ENCODE assay signal across 8 cellular contexts in the genomic region with DNA sequence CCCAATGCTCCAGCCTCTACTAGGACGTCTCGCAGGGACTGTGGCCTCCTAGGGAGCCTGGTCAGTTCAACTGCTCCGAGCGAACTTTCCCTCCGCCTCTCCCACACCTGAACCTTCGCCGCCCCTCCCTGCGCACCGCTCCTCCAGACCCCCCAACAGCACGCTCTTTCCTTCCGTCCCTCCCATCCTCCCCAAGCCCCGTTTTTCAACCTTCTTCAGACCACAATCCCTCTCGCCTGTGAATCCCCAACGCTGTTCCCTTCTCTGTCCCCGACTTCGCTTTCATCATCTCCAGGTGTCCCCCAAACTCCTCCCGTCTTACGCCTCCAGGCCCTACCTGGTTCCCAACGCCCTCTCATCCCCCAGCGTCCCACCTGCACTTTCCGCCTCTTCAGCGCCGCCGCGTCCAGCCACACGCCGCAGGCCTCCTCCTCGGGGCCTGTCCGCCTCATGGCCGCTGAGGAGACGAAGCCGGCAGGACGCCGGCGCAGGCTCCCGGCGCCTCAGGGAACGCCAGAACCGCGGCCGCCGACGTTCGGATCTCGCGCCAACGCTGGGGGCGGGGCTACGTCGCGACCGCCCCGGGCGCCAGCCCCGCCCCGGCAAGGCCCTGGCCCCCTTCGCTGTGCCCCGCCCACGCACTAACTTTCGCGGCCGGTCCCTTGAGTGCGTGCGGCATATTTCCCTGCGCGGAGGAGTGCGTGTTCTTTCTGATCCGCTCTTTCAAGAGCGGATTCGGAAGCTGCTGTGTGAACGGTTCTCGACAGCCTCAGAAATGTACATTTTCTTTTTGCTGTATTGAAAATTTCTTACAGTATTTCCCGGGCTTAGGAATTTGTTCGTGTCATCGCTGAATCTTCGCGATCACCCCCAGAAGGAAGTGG. TPM values are rescaled to one million over a fixed set of nuclear protein-coding genes. Genes with fewer than 3 reads are reported as not detected.
DNase-seq lines count a peak whose midpoint lies in the region; ATAC-seq, FAIRE-seq and TF ChIP-seq lines count a peak whose summit lies in the region.

AUNIP (minus strand) TSS at position 552 of the 884 bp plus-strand sequence; CDS start at position 452, 100 bp downstream.

- H3K9me1 ChIP-seq in endothelial cell of umbilical vein (replicated peaks; ENCODE audit: control insufficient read depth, extremely low read depth, insufficient read depth, low read length): no peaks in the 10 kb centered on the region

- DNase-seq in CD4-positive, alpha-beta memory T cell: peak; percentile 88 to 89 (median 89)
- DNase-seq in HT-29 (ENCODE audit: low spot score) (peak; percentile 90), NOMO-1 treated with dmso at 0.1 percent for 144 hours (lab: John Stamatoyannopoulos, UW; ENCODE audit: unreplicated experiment) (peak; percentile 88), endothelial cell of umbilical vein (ENCODE audit: low read depth, low spot score) (peak; percentile 85), middle frontal gyrus (ENCODE audit: extremely low spot score, low spot score) (peak; percentile 61)
- DNase-seq in activated CD8-positive, alpha-beta memory T cell treated with anti-CD3 and anti-CD28 coated beads, Interleukin-2, amount 50 U/mL, for 24 hours (ENCODE audit: extremely low read depth): peak; percentile 71
- DNase-seq in stimulated activated CD8-positive, alpha-beta memory T cell treated with anti-CD3 and anti-CD28 coated beads, Interleukin-15, amount 100 ng/mL, for 48 hours (ENCODE audit: low read depth in 2 of 2): peak; percentile 84 to 89

- peak within 1 kb of the TSS; percentile 91 for H2AFZ ChIP-seq in endothelial cell of umbilical vein (ENCODE audit: low read depth, low read length)

- dilution Hi-C loops in endothelial cell of umbilical vein (cut with MboI; ENCODE audit: extremely low pct_ligation_motif_present, low sequenced_read_pairs): no loop called here

- no peak for TF ChIP-seq CTCF in endothelial cell of umbilical vein (IDR thresholded peaks at IDR 0.05; ENCODE audit: extremely low read depth in 1 of 2, insufficient read depth in 1 of 2, low read depth in 1 of 2, low read length in 2 of 2)

- intact Hi-C loops in CD4-positive, alpha-beta memory T cell (cut with micrococcal nuclease): loop anchor here (1.0 to 2.0 kb wide), 2 partner anchors 16 to 39 kb away; partner anchors contain the start of gene PAQR7
- intact Hi-C loops in endothelial cell of umbilical vein (cut with micrococcal nuclease): loop anchor here (1.0 kb wide), 2 partner anchors 16 to 39 kb away; partner anchors contain the start of gene PAQR7

- peak within 1 kb of the TSS; percentile 81 for H3K9ac ChIP-seq in endothelial cell of umbilical vein (replicated peaks; ENCODE audit: extremely low read depth, insufficient read depth, low read length)

- H3K4me3 ChIP-seq in CD4-positive, alpha-beta memory T cell (ENCODE audit: low read length in 2 of 2): peak within 1 kb of the TSS; percentile 56 to 71
- H3K4me3 ChIP-seq in endothelial cell of umbilical vein (replicated peaks in 1 of 3; ENCODE audit: insufficient read depth in 1 of 3, low read depth in 1 of 3, low read length in 3 of 3): peak within 1 kb of the TSS; percentile 55 to 64 (median 61)

- TF ChIP-seq POLR2A in endothelial cell of umbilical vein (IDR thresholded peaks at IDR 0.05; ENCODE audit: low read depth, low read length): peak; percentile 78

- POLR2A ChIA-PET in CD4-positive, alpha-beta memory T cell (lab: Charles Lee; ENCODE audit: partially characterized antibody): interaction anchor here (1.0 to 5.0 kb wide), 3 partner anchors 16 to 138 kb away, joined by 6 to 28 read pairs (median 16); partner anchors contain the start of genes MTFR1L, PAFAH2 and PAQR7
- POLR2A ChIA-PET in endothelial cell of umbilical vein (lab: Charles Lee): no interaction called here

- FAIRE-seq in endothelial cell of umbilical vein (lab: Jason Lieb, UNC): peak; percentile 82

- H3K27ac ChIP-seq in CD4-positive, alpha-beta memory T cell (ENCODE audit: low read depth, low read length): peak within 1 kb of the TSS; percentile 80
- H3K27ac ChIP-seq in endothelial cell of umbilical vein (ENCODE audit: insufficient read depth, low read depth, low read length): peak within 1 kb of the TSS; percentile 51

- peak; percentile 92 for ATAC-seq in GM19463 (IDR thresholded peaks at IDR 0.05; ENCODE audit: unreplicated experiment)

- peak within 1 kb of the TSS; percentile 90 for H3K4me2 ChIP-seq in endothelial cell of umbilical vein (ENCODE audit: insufficient read depth, low read length)

- H3K27me3 ChIP-seq in CD4-positive, alpha-beta memory T cell (ENCODE audit: insufficient read depth, low read length): no peaks in the 10 kb centered on the region
- no peaks in the 10 kb centered on the region for H3K27me3 ChIP-seq in endothelial cell of umbilical vein (ENCODE audit: control insufficient read depth in 2 of 2, insufficient read depth in 2 of 2, low read length in 2 of 2)

- BruUV-seq in endothelial cell of umbilical vein (replicated peaks; lab: Mats Ljungman, UMichigan): TSS peak; percentile 95

- H3K27me3 Mint-ChIP-seq in CD4-positive, alpha-beta memory T cell: no peaks in the 10 kb centered on the region

- H4K20me1 ChIP-seq in endothelial cell of umbilical vein (replicated peaks; ENCODE audit: control insufficient read depth, extremely low read depth, insufficient read depth, low read length): no peaks in the 10 kb centered on the region

- H3K4me1 ChIP-seq in CD4-positive, alpha-beta memory T cell (ENCODE audit: insufficient read depth, low read length): peaks cover 16% of the 10 kb centered on the region
- H3K4me1 ChIP-seq in endothelial cell of umbilical vein (ENCODE audit: control insufficient read depth, extremely low read depth, insufficient read depth, low read length): peaks cover 21% of the 10 kb centered on the region

- peaks cover 11% of the 10 kb centered on the region for H3K79me2 ChIP-seq in endothelial cell of umbilical vein (ENCODE audit: control insufficient read depth, insufficient read depth, low read length)

- peak within 1 kb of the TSS; percentile 92 to 98 (median 94) for H3K27ac Mint-ChIP-seq in CD4-positive, alpha-beta memory T cell

- no peaks in the 10 kb centered on the region for H3K9me3 Mint-ChIP-seq in CD4-positive, alpha-beta memory T cell

- no peaks in the 10 kb centered on the region for H3K36me3 ChIP-seq in CD4-positive, alpha-beta memory T cell (ENCODE audit: insufficient read depth, low read length)
- peaks cover 0 to 7% of the 10 kb centered on the region in 2 experiments for H3K36me3 ChIP-seq in endothelial cell of umbilical vein (ENCODE audit: control insufficient read depth in 2 of 2, extremely low read depth in 1 of 2, insufficient read depth in 2 of 2, low read length in 2 of 2)

- peaks cover 0 to 3% of the 10 kb centered on the region in 2 donors for H3K36me3 Mint-ChIP-seq in CD4-positive, alpha-beta memory T cell

- CTCF ChIA-PET in CD4-positive, alpha-beta memory T cell (lab: Charles Lee; ENCODE audit: partially characterized antibody): no interaction called here
- CTCF ChIA-PET in endothelial cell of umbilical vein (lab: Charles Lee): no interaction called here

- peak within 1 kb of the TSS; percentile 87 to 95 (median 92) for H3K4me3 Mint-ChIP-seq in CD4-positive, alpha-beta memory T cell

- peaks cover 9 to 24% (median 14%) of the 10 kb centered on the region in 4 donors for H3K4me1 Mint-ChIP-seq in CD4-positive, alpha-beta memory T cell

- no peaks in the 10 kb centered on the region for H3K9me3 ChIP-seq in CD4-positive, alpha-beta memory T cell (ENCODE audit: control insufficient read depth in 1 of 2, low read length in 2 of 2)
- H3K9me3 ChIP-seq in endothelial cell of umbilical vein (replicated peaks; ENCODE audit: control insufficient read depth, insufficient read depth, low read length): no peaks in the 10 kb centered on the region

TF ChIP-seq in endothelial cell of umbilical vein, 7 proteins besides CTCF, POLR2A, EP300 and RAD21:
- peak; percentile 61 for TF ChIP-seq POLR2AphosphoS5 (IDR thresholded peaks at IDR 0.05; ENCODE audit: insufficient read depth, low read depth, low read length)
- TF ChIP-seq MAX (IDR thresholded peaks at IDR 0.05; ENCODE audit: insufficient read depth, insufficient read length): peak; percentile 67
- TF ChIP-seq FOS (IDR thresholded peaks at IDR 0.05; ENCODE audit: borderline replicate concordance, insufficient read depth, low read length): no peak

RNA-seq across cellular contexts. Expression of gene AUNIP, which starts in this region (rescaled TPM):
- total RNA-seq in CD4-positive, alpha-beta memory T cell: not detected
- not detected for polyA plus RNA-seq in CD4-positive, alpha-beta memory T cell
- 8.3 and 11.4 TPM in 2 replicates for total RNA-seq in HT-29 (2014; rRNA removed; shearing (Covaris generic))
- total RNA-seq in endothelial cell of umbilical vein: 4.5 and 4.8 TPM in 2 replicates
- polyA plus RNA-seq in endothelial cell of umbilical vein: 1.6 and 1.8 TPM in 2 replicates
- 2.9 and 3.2 TPM in 2 replicates for polyA plus RNA-seq in endothelial cell of umbilical vein (2011; cell fraction: cytosol; rRNA removed)
- 1.3 and 1.7 TPM in 2 replicates for polyA plus RNA-seq in endothelial cell of umbilical vein (2011; cell fraction: nucleus; rRNA removed)
- 1.7 and 2.8 TPM in 2 replicates for polyA plus RNA-seq in endothelial cell of umbilical vein (2012)
- polyA minus RNA-seq in endothelial cell of umbilical vein: 1.6 and 3.0 TPM in 2 replicates
- 12.4 TPM for polyA minus RNA-seq in endothelial cell of umbilical vein (2011; cell fraction: cytosol; rRNA and poly(A)+ RNA removed)
- polyA minus RNA-seq in endothelial cell of umbilical vein (2011; cell fraction: nucleus; rRNA and poly(A)+ RNA removed): 1.9 and 2.6 TPM in 2 replicates

Comparison
In these comparisons a context has a peak if more than half of its experiments do, and no peak if none do; other contexts are left out.
1. Peak in every context shown above with its lines: DNase-seq, ATAC-seq, H3K4me3 ChIP-seq and H3K27ac ChIP-seq.
2. Peak in DNase-seq, H3K4me3 ChIP-seq and H3K27ac ChIP-seq in CD4-positive, alpha-beta memory T cell; RNA of the gene not detected or under 1 TPM.